29 cellular contexts compared by ENCODE assay signal in genomic region chr13:105328212-105328611, GRCh38.
"Had no signal": no experiment of that assay in that cellular context is flagged by ENCODE, and none has a peak within 500 bp of the region (broad histone marks: within the 10 kb centered on the region; RNA-seq: fewer than 3 reads in every experiment).

No MANE protein-coding gene starts in this region.

- H3K9me3 ChIP-seq: ascending aorta, breast epithelium, esophagus muscularis mucosa, gastrocnemius medialis had no signal

- H3K4me1 Mint-ChIP-seq: activated CD4-positive, alpha-beta T cell treated with anti-CD3 and anti-CD28 coated beads for 36 hours; activated CD4-positive, alpha-beta T cell treated with anti-CD3 and anti-CD28 coated beads, Interleukin-2, amount 10 ng/mL, durations not matched to agents 24 days and 14 days; activated naive CD4-positive, alpha-beta T cell treated with anti-CD3 and anti-CD28 coated beads, Interleukin-2, amount 10 ng/mL, durations not matched to agents 7 days and 5 days; activated naive CD8-positive, alpha-beta T cell treated with anti-CD3 and anti-CD28 coated beads, Interleukin-2, amount 10 ng/mL, durations not matched to agents 7 days and 5 days; brain had no signal

- H3K36me3 Mint-ChIP-seq: activated CD4-positive, alpha-beta memory T cell treated with anti-CD3 and anti-CD28 coated beads for 36 hours; activated naive CD4-positive, alpha-beta T cell treated with anti-CD3 and anti-CD28 coated beads, Interleukin-2, amount 10 ng/mL, durations not matched to agents 7 days and 5 days; activated naive CD8-positive, alpha-beta T cell treated with anti-CD3 and anti-CD28 coated beads, Interleukin-2, amount 10 ng/mL, durations not matched to agents 7 days and 5 days; brain had no signal

- H3K4me3 Mint-ChIP-seq: activated CD4-positive, alpha-beta memory T cell treated with anti-CD3 and anti-CD28 coated beads for 36 hours; activated CD4-positive, alpha-beta T cell treated with anti-CD3 and anti-CD28 coated beads for 36 hours; activated CD4-positive, alpha-beta T cell treated with anti-CD3 and anti-CD28 coated beads, Interleukin-2, amount 10 ng/mL, durations not matched to agents 24 days and 14 days; activated naive CD4-positive, alpha-beta T cell treated with anti-CD3 and anti-CD28 coated beads, Interleukin-2, amount 10 ng/mL, durations not matched to agents 7 days and 5 days; activated naive CD8-positive, alpha-beta T cell treated with anti-CD3 and anti-CD28 coated beads, Interleukin-2, amount 10 ng/mL, durations not matched to agents 7 days and 5 days; activated T-cell treated with anti-CD3 and anti-CD28 coated beads, Interleukin-2, amount 50 U/mL, for 24 hours; activated T-cell treated with anti-CD3 and anti-CD28 coated beads, Interleukin-2, amount 50 U/mL, for 72 hours; brain; dendritic cell treated with granulocyte-macrophage colony-stimulating factor and Interleukin-4, amounts not matched to agents 40 ng/mL and 50 ng/mL, for 4 days; effector memory CD8-positive, alpha-beta T cell had no signal

- H3K27me3 Mint-ChIP-seq: activated CD4-positive, alpha-beta memory T cell treated with anti-CD3 and anti-CD28 coated beads for 36 hours; activated CD4-positive, alpha-beta T cell treated with anti-CD3 and anti-CD28 coated beads for 36 hours; activated CD4-positive, alpha-beta T cell treated with anti-CD3 and anti-CD28 coated beads, Interleukin-2, amount 10 ng/mL, durations not matched to agents 24 days and 14 days; activated naive CD4-positive, alpha-beta T cell treated with anti-CD3 and anti-CD28 coated beads, Interleukin-2, amount 10 ng/mL, durations not matched to agents 7 days and 5 days; activated naive CD8-positive, alpha-beta T cell treated with anti-CD3 and anti-CD28 coated beads, Interleukin-2, amount 10 ng/mL, durations not matched to agents 7 days and 5 days; activated T-cell treated with anti-CD3 and anti-CD28 coated beads, Interleukin-2, amount 50 U/mL, for 24 hours; dendritic cell treated with granulocyte-macrophage colony-stimulating factor and Interleukin-4, amounts not matched to agents 40 ng/mL and 50 ng/mL, for 4 days; effector memory CD8-positive, alpha-beta T cell had no signal

- H3K9me3 Mint-ChIP-seq: activated naive CD4-positive, alpha-beta T cell treated with anti-CD3 and anti-CD28 coated beads, Interleukin-2, amount 10 ng/mL, durations not matched to agents 7 days and 5 days; activated naive CD8-positive, alpha-beta T cell treated with anti-CD3 and anti-CD28 coated beads, Interleukin-2, amount 10 ng/mL, durations not matched to agents 7 days and 5 days had no signal

- H3K4me1 ChIP-seq: ascending aorta, breast epithelium, esophagus muscularis mucosa, foreskin keratinocyte, gastrocnemius medialis had no signal

- ATAC-seq: activated CD4-positive, alpha-beta T cell treated with anti-CD3 and anti-CD28 coated beads for 36 hours; activated naive CD4-positive, alpha-beta T cell treated with anti-CD3 and anti-CD28 coated beads, Interleukin-2, amount 50 U/mL, for 72 hours; activated T-cell treated with anti-CD3 and anti-CD28 coated beads, Interleukin-2, amount 50 U/mL, for 72 hours; effector memory CD8-positive, alpha-beta T cell; foreskin keratinocyte; gastrocnemius medialis had no signal

- H3K36me3 ChIP-seq: ascending aorta, breast epithelium, cardiac muscle cell, esophagus muscularis mucosa, gastrocnemius medialis had no signal

- H3K27ac ChIP-seq: ascending aorta, breast epithelium, cardiac muscle cell, coronary artery, dorsolateral prefrontal cortex, esophagus muscularis mucosa, foreskin keratinocyte, gastrocnemius medialis had no signal

- H3K27me3 ChIP-seq: ascending aorta, breast epithelium, cardiac muscle cell, dorsolateral prefrontal cortex, esophagus muscularis mucosa, foreskin keratinocyte, gastrocnemius medialis had no signal

- DNase-seq: activated CD4-positive, alpha-beta memory T cell treated with anti-CD3 and anti-CD28 coated beads for 36 hours; activated CD4-positive, alpha-beta T cell treated with anti-CD3 and anti-CD28 coated beads for 36 hours; activated CD4-positive, alpha-beta T cell treated with anti-CD3 and anti-CD28 coated beads, Interleukin-2, amount 10 ng/mL, durations not matched to agents 24 days and 14 days; activated CD4-positive, CD25-positive, alpha-beta regulatory T cell; activated CD4-positive, CD25-positive, alpha-beta regulatory T cell treated with anti-CD3 and anti-CD28 coated beads, Interleukin-2, amount 50 U/mL, for 72 hours; activated CD8-positive, alpha-beta memory T cell treated with anti-CD3 and anti-CD28 coated beads, Interleukin-2, amount 50 U/mL, for 48 hours; activated gamma-delta T cell; activated naive CD4-positive, alpha-beta T cell; activated naive CD4-positive, alpha-beta T cell treated with anti-CD3 and anti-CD28 coated beads, Interleukin-2, amount 10 ng/mL, durations not matched to agents 7 days and 5 days; activated naive CD8-positive, alpha-beta T cell treated with anti-CD3 and anti-CD28 coated beads, Interleukin-2, amount 10 ng/mL, durations not matched to agents 7 days and 5 days; activated T-cell treated with anti-CD3 and anti-CD28 coated beads for 4 hours; activated T-cell treated with anti-CD3 and anti-CD28 coated beads, Interleukin-2, amount 50 U/mL, for 24 hours; activated T-cell treated with anti-CD3 and anti-CD28 coated beads, Interleukin-2, amount 50 U/mL, for 72 hours; central memory CD4-positive, alpha-beta T cell; cerebellar nuclear complex; dorsolateral prefrontal cortex; effector memory CD8-positive, alpha-beta T cell; erythroblast; foreskin keratinocyte; gastrocnemius medialis; T-helper 2 cell had no signal

- H3K27ac Mint-ChIP-seq: activated CD4-positive, alpha-beta memory T cell treated with anti-CD3 and anti-CD28 coated beads for 36 hours; activated CD4-positive, alpha-beta T cell treated with anti-CD3 and anti-CD28 coated beads for 36 hours; activated CD4-positive, alpha-beta T cell treated with anti-CD3 and anti-CD28 coated beads, Interleukin-2, amount 10 ng/mL, durations not matched to agents 24 days and 14 days; activated naive CD4-positive, alpha-beta T cell treated with anti-CD3 and anti-CD28 coated beads, Interleukin-2, amount 10 ng/mL, durations not matched to agents 7 days and 5 days; activated naive CD4-positive, alpha-beta T cell treated with anti-CD3 and anti-CD28 coated beads, Interleukin-2, amount 50 U/mL, for 72 hours; activated naive CD8-positive, alpha-beta T cell treated with anti-CD3 and anti-CD28 coated beads, Interleukin-2, amount 10 ng/mL, durations not matched to agents 7 days and 5 days; activated T-cell treated with anti-CD3 and anti-CD28 coated beads, Interleukin-2, amount 50 U/mL, for 24 hours; brain; dendritic cell treated with granulocyte-macrophage colony-stimulating factor and Interleukin-4, amounts not matched to agents 40 ng/mL and 50 ng/mL, for 4 days; effector memory CD8-positive, alpha-beta T cell had no signal

- H3K4me3 ChIP-seq: ascending aorta, breast epithelium, cardiac muscle cell, coronary artery, dorsolateral prefrontal cortex, esophagus muscularis mucosa, gastrocnemius medialis had no signal
